ENCODE assay signal across 1 cellular context in the genomic region with DNA sequence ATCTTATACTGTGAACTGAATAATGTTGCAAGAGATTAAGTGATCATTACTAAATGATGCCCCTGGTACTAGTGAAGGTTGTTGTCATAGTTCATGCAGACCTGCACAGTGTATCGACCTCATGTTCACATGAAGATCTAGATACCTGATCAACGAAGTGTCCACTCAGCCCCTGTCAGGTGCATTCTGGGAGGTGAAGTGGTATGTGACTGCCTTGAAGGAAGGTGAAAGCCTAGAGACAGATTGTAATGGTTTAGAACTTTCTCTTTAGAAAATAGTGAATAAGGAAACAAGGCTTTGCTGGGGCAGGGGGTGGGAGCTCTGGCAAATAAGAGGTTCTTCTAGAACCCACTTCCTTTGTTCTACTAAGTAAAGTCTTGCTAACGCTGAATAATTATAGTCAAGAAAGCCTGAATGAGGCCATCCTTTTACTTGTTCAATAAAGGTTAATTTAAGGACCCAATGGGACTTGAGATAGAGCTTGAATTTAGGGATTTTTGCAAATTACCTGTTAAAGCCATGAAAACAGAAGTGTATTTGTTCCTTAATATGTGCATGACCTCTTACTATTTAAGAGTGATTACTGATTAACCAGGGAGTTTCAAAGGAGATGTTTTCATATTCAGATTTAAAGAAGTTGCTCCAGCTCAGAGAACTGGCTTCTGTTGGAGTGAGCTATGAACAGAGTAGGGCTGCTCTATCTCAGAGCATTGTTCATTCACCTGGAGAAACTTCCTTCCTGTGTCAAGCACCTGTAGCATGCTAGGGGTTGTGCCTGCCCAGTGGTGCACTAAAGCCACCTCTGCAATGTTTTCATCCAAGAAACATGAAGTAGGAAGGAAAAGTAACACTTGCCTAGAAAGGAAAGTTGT.
TF ChIP-seq lines count a peak whose summit lies in the region.

No MANE protein-coding gene starts in this region.

TF ChIP-seq in A549, 52 proteins besides CTCF, POLR2A, EP300 and RAD21 (continued from another document):
- TF ChIP-seq HMGXB4 (CRISPR knock-in tag; IDR thresholded peaks at IDR 0.05; ENCODE audit: borderline replicate concordance) (no peak), HOXA7 (CRISPR knock-in tag; IDR thresholded peaks at IDR 0.05) (no peak), HES2 (IDR thresholded peaks at IDR 0.05) (no peak), BHLHE40 (IDR thresholded peaks at IDR 0.05; ENCODE audit: low read depth, low read length) (no peak), ZNF302 (CRISPR knock-in tag; IDR thresholded peaks at IDR 0.05) (no peak), HDAC2 (IDR thresholded peaks at IDR 0.05) (no peak), TFCP2L1 (CRISPR knock-in tag; IDR thresholded peaks at IDR 0.05) (no peak), FOXS1 (CRISPR knock-in tag; IDR thresholded peaks at IDR 0.05) (no peak), NFE2L2 (conservative IDR thresholded peaks at IDR 0.05; ENCODE audit: low read length) (no peak)
